Comparison of ENCODE assay signal across 27 cellular contexts in the genomic region with DNA sequence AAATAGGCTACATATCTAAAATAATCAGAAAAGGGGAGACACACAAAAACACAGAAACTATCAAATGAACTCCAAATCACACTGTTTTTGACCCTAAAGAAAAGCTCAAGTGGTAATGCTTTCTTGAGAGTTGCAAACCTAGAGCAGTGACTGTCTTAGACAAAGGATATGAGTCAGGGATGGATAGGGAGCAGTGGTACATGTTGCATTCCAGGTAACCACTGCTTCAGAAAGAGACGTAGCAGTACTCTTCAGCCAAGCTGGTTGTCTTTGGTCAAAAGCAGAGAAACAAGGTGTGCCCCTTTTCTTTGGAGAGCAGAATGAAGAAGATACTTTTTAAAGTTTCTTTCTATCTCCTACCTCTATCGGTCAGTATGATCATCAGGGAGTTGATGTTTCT.
"Had no signal": no experiment of that assay in that cellular context is flagged by ENCODE, and none has a peak within 500 bp of the region (broad histone marks: within the 10 kb centered on the region; RNA-seq: fewer than 3 reads in every experiment).

No MANE protein-coding gene starts in this region.

- ATAC-seq: activated CD8-positive, alpha-beta T cell treated with anti-CD3 and anti-CD28 coated beads for 36 hours; activated T-cell treated with anti-CD3 and anti-CD28 coated beads, Interleukin-2, amount 50 U/mL, for 4 hours; activated T-helper 17 cell treated with anti-CD3 and anti-CD28 coated beads, Interleukin-2, amount 50 U/mL, for 72 hours; heart left ventricle; pancreas; sciatic nerve; stimulated activated naive B cell treated with anti-CD40 and anti-IgM and Interleukin-4, amounts not matched to agents 10 μg/mL and 1 μg/mL and 100 μg/mL, for 72 hours; upper lobe of right lung had no signal

- DNase-seq: activated B cell treated with CpG ODN at 0.5 μM for 24 hours; activated CD4-positive, alpha-beta T cell treated with anti-CD3 and anti-CD28 coated beads, Interleukin-2, amount 50 U/mL, for 1 hour; activated CD8-positive, alpha-beta T cell treated with anti-CD3 and anti-CD28 coated beads for 36 hours; activated gamma-delta T cell treated with Interleukin-2 at 50 U/mL for 16 hours; activated naive CD4-positive, alpha-beta T cell treated with anti-CD3 and anti-CD28 coated beads, Interleukin-2, amount 50 U/mL, for 16 hours; activated T-cell treated with anti-CD3 and anti-CD28 coated beads, Interleukin-2, amount 50 U/mL, for 4 hours; amniotic stem cell; dorsolateral prefrontal cortex; heart left ventricle; hypothalamus; immature natural killer cell; naive B cell; nucleus accumbens; pancreas; retina; stimulated activated naive B cell treated with anti-CD40 and anti-IgM and Interleukin-4, amounts not matched to agents 10 μg/mL and 1 μg/mL and 100 μg/mL, for 72 hours; stomach; T-helper 2 cell; thyroid gland; upper lobe of right lung had no signal

- H3K27ac ChIP-seq: dorsolateral prefrontal cortex, heart left ventricle, pancreas, prostate gland, skin epidermis, stomach, thyroid gland, upper lobe of right lung had no signal

- H3K4me1 ChIP-seq: heart left ventricle, pancreas, prostate gland, stomach, thyroid gland, upper lobe of right lung had no signal

- H3K9me3 ChIP-seq: pancreas, prostate gland, thyroid gland, upper lobe of right lung had no signal

- H3K27me3 Mint-ChIP-seq: activated B cell treated with CpG ODN at 0.5 μM for 24 hours; activated CD8-positive, alpha-beta T cell treated with anti-CD3 and anti-CD28 coated beads for 36 hours; activated T-helper 17 cell treated with anti-CD3 and anti-CD28 coated beads, Interleukin-2, amount 50 U/mL, for 72 hours; central memory CD8-positive, alpha-beta T cell; naive B cell; stimulated activated naive B cell treated with anti-CD40 and anti-IgM and Interleukin-4, amounts not matched to agents 10 μg/mL and 1 μg/mL and 100 μg/mL, for 72 hours had no signal

- H3K4me3 Mint-ChIP-seq: activated B cell treated with CpG ODN at 0.5 μM for 24 hours; activated CD8-positive, alpha-beta T cell treated with anti-CD3 and anti-CD28 coated beads for 36 hours; activated T-cell treated with anti-CD3 and anti-CD28 coated beads, Interleukin-2, amount 50 U/mL, for 4 hours; activated T-helper 17 cell treated with anti-CD3 and anti-CD28 coated beads, Interleukin-2, amount 50 U/mL, for 72 hours; central memory CD8-positive, alpha-beta T cell; immature natural killer cell; mesothelial cell of epicardium; neural crest cell; stimulated activated naive B cell treated with anti-CD40 and anti-IgM and Interleukin-4, amounts not matched to agents 10 μg/mL and 1 μg/mL and 100 μg/mL, for 72 hours had no signal

- H3K4me1 Mint-ChIP-seq: activated B cell treated with CpG ODN at 0.5 μM for 24 hours; activated T-helper 17 cell treated with anti-CD3 and anti-CD28 coated beads, Interleukin-2, amount 50 U/mL, for 72 hours; central memory CD8-positive, alpha-beta T cell; immature natural killer cell; mesothelial cell of epicardium; naive B cell; neural crest cell; stimulated activated naive B cell treated with anti-CD40 and anti-IgM and Interleukin-4, amounts not matched to agents 10 μg/mL and 1 μg/mL and 100 μg/mL, for 72 hours had no signal

- H3K27ac Mint-ChIP-seq: activated B cell treated with CpG ODN at 0.5 μM for 24 hours; activated CD8-positive, alpha-beta T cell treated with anti-CD3 and anti-CD28 coated beads for 36 hours; activated T-helper 17 cell treated with anti-CD3 and anti-CD28 coated beads, Interleukin-2, amount 50 U/mL, for 72 hours; immature natural killer cell; mesothelial cell of epicardium; naive B cell; stimulated activated naive B cell treated with anti-CD40 and anti-IgM and Interleukin-4, amounts not matched to agents 10 μg/mL and 1 μg/mL and 100 μg/mL, for 72 hours had no signal

- H3K4me3 ChIP-seq: dorsolateral prefrontal cortex, heart left ventricle, pancreas, prostate gland, skin epidermis, stomach, thyroid gland, upper lobe of right lung had no signal

- H3K36me3 ChIP-seq: heart left ventricle, pancreas, prostate gland, stomach, thyroid gland, upper lobe of right lung had no signal

- H3K36me3 Mint-ChIP-seq: immature natural killer cell; mesothelial cell of epicardium; naive B cell; stimulated activated naive B cell treated with anti-CD40 and anti-IgM and Interleukin-4, amounts not matched to agents 10 μg/mL and 1 μg/mL and 100 μg/mL, for 72 hours had no signal

- H3K27me3 ChIP-seq: dorsolateral prefrontal cortex, heart left ventricle, pancreas, stomach, thyroid gland, upper lobe of right lung had no signal
